Comparison of ENCODE assay signal across 8 cellular contexts in genomic region chr18:286515-287310, GRCh38. TPM values are rescaled to one million over a fixed set of nuclear protein-coding genes. Genes with fewer than 3 reads are reported as not detected.
DNase-seq lines count a peak whose midpoint lies in the region; ATAC-seq and TF ChIP-seq lines count a peak whose summit lies in the region.

No MANE protein-coding gene starts in this region.

- DNase-seq in SKM-1 treated with dmso at 0.1 percent for 144 hours (lab: John Stamatoyannopoulos, UW; ENCODE audit: unreplicated experiment) (peak; percentile 15), SKM-1 (lab: John Stamatoyannopoulos, UW; ENCODE audit: unreplicated experiment) (no peak), RWPE2 (ENCODE audit: low spot score) (no peak), foreskin keratinocyte (no peak), transverse colon (no peak), aorta (no peak), omental fat pad (ENCODE audit: low spot score) (no peak)

- H3K27me3 ChIP-seq in RWPE2 (ENCODE audit: insufficient read depth, poor library complexity, severe bottlenecking) = peaks cover 5% of the 10 kb centered on the region
- H3K27me3 ChIP-seq in foreskin keratinocyte = no peaks in the 10 kb centered on the region
- H3K27me3 ChIP-seq in transverse colon = no peaks in the 10 kb centered on the region
- no peaks in the 10 kb centered on the region for H3K27me3 ChIP-seq in aorta (ENCODE audit: control insufficient read depth in 1 of 2, insufficient read depth in 2 of 2, low read length in 1 of 2)

- in situ Hi-C loops in transverse colon (cut with MboI; ENCODE audit: low pct_ligation_motif_present in 1 of 4, low pct_unique_long_range_greater_than_20kb in 1 of 4, low sequenced_read_pairs in 3 of 4) = loop anchor here in 1 of 4 donors (5.0 kb wide), 1 partner anchor 326 kb away; no protein-coding TSS in a partner anchor

- ATAC-seq in RWPE2 (ENCODE audit: low read depth) (no peak), foreskin keratinocyte (no peak), HG02610 (IDR thresholded peaks at IDR 0.05; ENCODE audit: unreplicated experiment) (no peak), aorta (ENCODE audit: low FRiP score) (no peak), omental fat pad (ENCODE audit: low FRiP score) (no peak)

- H3K36me3 ChIP-seq in RWPE2 (ENCODE audit: low read depth) = no peaks in the 10 kb centered on the region
- H3K36me3 ChIP-seq in transverse colon = no peaks in the 10 kb centered on the region
- H3K36me3 ChIP-seq in aorta (ENCODE audit: control insufficient read depth in 1 of 2, insufficient read depth in 2 of 2, low read length in 1 of 2) = no peaks in the 10 kb centered on the region

- TF ChIP-seq POLR2A in transverse colon (IDR thresholded peaks at IDR 0.05) = no peak

- TF ChIP-seq EP300 in transverse colon (IDR thresholded peaks at IDR 0.05; ENCODE audit: low read depth) = no peak

- intact Hi-C loops in transverse colon (cut with DNase I; ENCODE audit: low total_unique reads) = loop anchor here (2.0 kb wide), 1 partner anchor 330 kb away; no protein-coding TSS in a partner anchor
- intact Hi-C loops in aorta (cut with DNase I) = loop anchor here in 1 of 2 donors (2.0 kb wide), 1 partner anchor 330 kb away; no protein-coding TSS in a partner anchor

- 44% methylated on average over 8 of the region's 8 CpGs for WGBS in transverse colon (ENCODE audit: low coverage in 1 of 2), 2 donors
- WGBS in aorta, 2 donors = 67 to 69% methylated on average over 8 of the region's 8 CpGs

- H3K27ac ChIP-seq in RWPE2 (ENCODE audit: poor library complexity, severe bottlenecking) = no peak overlapping the region
- no peak overlapping the region for H3K27ac ChIP-seq in foreskin keratinocyte
- H3K27ac ChIP-seq in transverse colon = no peak overlapping the region
- H3K27ac ChIP-seq in aorta (ENCODE audit: low read depth in 1 of 2, low read length in 2 of 2) = no peak overlapping the region

- H3K4me3 ChIP-seq in RWPE2 (ENCODE audit: severe bottlenecking) = no peak overlapping the region
- H3K4me3 ChIP-seq in transverse colon = no peak overlapping the region
- H3K4me3 ChIP-seq in aorta (ENCODE audit: low read length in 2 of 2) = no peak overlapping the region

- H3K4me1 ChIP-seq in RWPE2 (ENCODE audit: insufficient read depth, poor library complexity, severe bottlenecking) (no peaks in the 10 kb centered on the region), foreskin keratinocyte (no peaks in the 10 kb centered on the region), transverse colon (no peaks in the 10 kb centered on the region), aorta (ENCODE audit: control insufficient read depth in 1 of 2, insufficient read depth in 2 of 2, low read length in 2 of 2) (no peaks in the 10 kb centered on the region)

- H3K9me3 ChIP-seq in RWPE2 (ENCODE audit: severe bottlenecking) (no peaks in the 10 kb centered on the region), transverse colon (no peaks in the 10 kb centered on the region), aorta (ENCODE audit: control insufficient read depth, low read length) (no peaks in the 10 kb centered on the region)

- TF ChIP-seq CTCF in RWPE2 (IDR thresholded peaks at IDR 0.05; ENCODE audit: poor library complexity, severe bottlenecking) (peak; percentile 70), foreskin keratinocyte (conservative IDR thresholded peaks at IDR 0.05) (peak; percentile 72), transverse colon (IDR thresholded peaks at IDR 0.05) (peak; percentile 27 to 50 (median 35)), omental fat pad (IDR thresholded peaks at IDR 0.05) (no peak)

RNA-seq across cellular contexts. Expression of gene THOC1, which starts 18.9 kb away (rescaled TPM):
- total RNA-seq in foreskin keratinocyte = 28.0 and 32.3 TPM in 2 replicates
- 17.9 and 21.3 TPM in 2 replicates for polyA plus RNA-seq in foreskin keratinocyte
- total RNA-seq in transverse colon = 100 to 1,000 TPM in 1 of 4 donors, 10 to 100 TPM in 3; 34.1 to 109 (median 42.5) TPM
- 10 to 100 TPM; 36.6 to 56.1 TPM for total RNA-seq in aorta
- 10 to 100 TPM in 1 of 2 donors, 1 to 10 TPM in 1; 4.0 to 59.2 TPM for polyA plus RNA-seq in aorta
- 10 to 100 TPM; 33.0 to 60.6 (median 45.9) TPM for total RNA-seq in omental fat pad

Comparison
In these comparisons a context has a peak if more than half of its experiments do, and no peak if none do; other contexts are left out.
1. CTCF ChIP-seq: peak in RWPE2 (single experiment), foreskin keratinocyte (single experiment) and transverse colon (5 of 5); none in omental fat pad (0 of 3).